ENCODE assay signal across 1 cellular context in genomic region chr16:88568710-88569613, GRCh38.
TF ChIP-seq lines count a peak whose summit lies in the region.

No MANE protein-coding gene starts in this region.

TF ChIP-seq in GM23338, 12 proteins besides CTCF, POLR2A, EP300 and RAD21 (continued from another document):
- TF ChIP-seq CREB1 (CRISPR knock-in tag; IDR thresholded peaks at IDR 0.05; ENCODE audit: low read depth) = no peak
- TF ChIP-seq JUNB (IDR thresholded peaks at IDR 0.05; ENCODE audit: unreplicated experiment) = no peak
- no peak for TF ChIP-seq ZNF331 (CRISPR knock-in tag; IDR thresholded peaks at IDR 0.05; ENCODE audit: low read depth)
- TF ChIP-seq POLR2AphosphoS5 (IDR thresholded peaks at IDR 0.05; ENCODE audit: low read depth) = no peak
- TF ChIP-seq ZNF462 (CRISPR knock-in tag; IDR thresholded peaks at IDR 0.05) = no peak
